In the genomic region with DNA sequence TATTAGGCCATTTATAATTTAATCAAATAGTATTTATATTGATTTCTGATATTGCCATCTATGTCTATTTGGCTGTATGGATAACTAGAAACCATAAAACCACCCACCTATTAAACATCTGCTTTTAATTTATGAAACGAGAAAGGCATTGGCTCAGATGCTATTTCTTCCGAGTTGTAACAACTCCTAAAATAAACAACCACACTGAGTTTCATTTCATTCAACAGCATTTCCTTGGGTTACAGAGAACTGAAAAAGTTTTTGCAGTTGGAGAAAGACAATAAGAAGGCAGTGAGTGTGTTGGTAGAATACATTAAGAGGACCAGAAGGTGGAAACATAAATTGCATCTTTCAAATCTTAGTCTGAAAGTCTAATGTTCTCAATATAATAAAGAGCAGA, we compare ENCODE assay signal across 22 cellular contexts.
"Had no signal": no experiment of that assay in that cellular context is flagged by ENCODE, and none has a peak within 500 bp of the region (broad histone marks: within the 10 kb centered on the region; RNA-seq: fewer than 3 reads in every experiment).

No MANE protein-coding gene starts in this region.

- H3K27ac Mint-ChIP-seq: activated CD4-positive, alpha-beta T cell treated with anti-CD3 and anti-CD28 coated beads, Interleukin-2, amount 10 ng/mL, durations not matched to agents 7 days and 5 days; activated naive CD4-positive, alpha-beta T cell treated with anti-CD3 and anti-CD28 coated beads for 36 hours; activated T-cell treated with anti-CD3 and anti-CD28 coated beads, Interleukin-2, amount 50 U/mL, for 24 hours; natural killer cell had no signal

- H3K9me3 ChIP-seq: right lobe of liver had no signal

- H3K4me1 ChIP-seq: parathyroid adenoma, right lobe of liver, tibial nerve had no signal

- DNase-seq: activated CD4-positive, alpha-beta T cell treated with anti-CD3 and anti-CD28 coated beads, Interleukin-2, amount 10 ng/mL, durations not matched to agents 7 days and 5 days; activated CD8-positive, alpha-beta T cell treated with anti-CD3 and anti-CD28 coated beads, Interleukin-2, amount 10 ng/mL, durations not matched to agents 7 days and 5 days; activated naive CD4-positive, alpha-beta T cell treated with anti-CD3 and anti-CD28 coated beads for 36 hours; activated T-cell treated with anti-CD3 and anti-CD28 coated beads, Interleukin-2, amount 50 U/mL, for 24 hours; anterior cingulate cortex; foreskin melanocyte; glutamatergic neuron; kidney; natural killer cell; right lobe of liver; small intestine; stimulated activated CD4-positive, alpha-beta T cell treated with anti-CD3 and anti-CD28 coated beads, Interleukin-15, amount 100 ng/mL, for 24 hours; stimulated activated CD4-positive, alpha-beta T cell treated with anti-CD3 and anti-CD28 coated beads, Interleukin-2, amount 100 ng/mL, for 48 hours had no signal

- H3K79me2 ChIP-seq: parathyroid adenoma had no signal

- H3K9ac ChIP-seq: parathyroid adenoma had no signal

- H3K27me3 Mint-ChIP-seq: activated CD4-positive, alpha-beta T cell treated with anti-CD3 and anti-CD28 coated beads, Interleukin-2, amount 10 ng/mL, durations not matched to agents 7 days and 5 days; activated T-cell treated with anti-CD3 and anti-CD28 coated beads, Interleukin-2, amount 50 U/mL, for 24 hours; brain; central memory CD8-positive, alpha-beta T cell; stimulated activated naive CD8-positive, alpha-beta T cell treated with anti-CD3 and anti-CD28 coated beads, Interleukin-15, Interleukin-2, amounts not matched to agents 100 ng/mL and 50 ng/mL, for 24 hours had no signal

- H3K4me3 ChIP-seq: coronary artery, lung, right lobe of liver, tibial nerve had no signal

- H3K27ac ChIP-seq: coronary artery, parathyroid adenoma, right lobe of liver, tibial nerve had no signal

- H2AFZ ChIP-seq: parathyroid adenoma had no signal

- H3K4me3 Mint-ChIP-seq: activated CD4-positive, alpha-beta T cell treated with anti-CD3 and anti-CD28 coated beads, Interleukin-2, amount 10 ng/mL, durations not matched to agents 7 days and 5 days; activated CD8-positive, alpha-beta T cell treated with anti-CD3 and anti-CD28 coated beads, Interleukin-2, amount 10 ng/mL, durations not matched to agents 7 days and 5 days; activated naive CD4-positive, alpha-beta T cell treated with anti-CD3 and anti-CD28 coated beads for 36 hours; activated T-cell treated with anti-CD3 and anti-CD28 coated beads, Interleukin-2, amount 50 U/mL, for 24 hours; central memory CD8-positive, alpha-beta T cell; natural killer cell; stimulated activated naive CD8-positive, alpha-beta T cell treated with anti-CD3 and anti-CD28 coated beads, Interleukin-15, Interleukin-2, amounts not matched to agents 100 ng/mL and 50 ng/mL, for 24 hours had no signal

- H3K27me3 ChIP-seq: right lobe of liver, tibial nerve had no signal

- ATAC-seq: activated CD4-positive, CD25-positive, alpha-beta regulatory T cell treated with anti-CD3 and anti-CD28 coated beads, Interleukin-2, amount 50 U/mL, for 24 hours; activated CD8-positive, alpha-beta T cell treated with anti-CD3 and anti-CD28 coated beads, Interleukin-2, amount 10 ng/mL, durations not matched to agents 7 days and 5 days; left lobe of liver; natural killer cell; right lobe of liver had no signal
